Comparison of ENCODE assay signal across 13 cellular contexts in genomic region chr22:41826430-41827383, GRCh38. TPM values are rescaled to one million over a fixed set of nuclear protein-coding genes. Genes with fewer than 3 reads are reported as not detected.
DNase-seq lines count a peak whose midpoint lies in the region; TF ChIP-seq lines count a peak whose summit lies in the region.
"Had no signal": no experiment of that assay in that cellular context is flagged by ENCODE, and none has a peak within 500 bp of the region (broad histone marks: within the 10 kb centered on the region; RNA-seq: fewer than 3 reads in every experiment).

No MANE protein-coding gene starts in this region.

- H3K27me3 Mint-ChIP-seq in brain = no peaks in the 10 kb centered on the region

- no peak overlapping the region for H3K4me2 ChIP-seq in mesenchymal stem cell (ENCODE audit: low read length, poor library complexity, severe bottlenecking)

- WGBS in mesenchymal stem cell = 85% methylated on average over 11 of the region's 11 CpGs
- WGBS in spleen, 5 donors = 39 to 82% (median 67%) methylated on average over 9 to 11 of the region's 11 CpGs

- H3K4me3 ChIP-seq in mesenchymal stem cell (ENCODE audit: insufficient read depth in 1 of 2, low read depth in 1 of 2, low read length in 2 of 2) (no peak overlapping the region), spleen (no peak overlapping the region)
- H3K4me3 ChIP-seq: Peyer's patch had no signal

- DNase-seq in DMS53 (lab: John Stamatoyannopoulos, UW) (peak; percentile 8), DMS53 treated with DMSO at 0.1 percent for 48 hours (lab: John Stamatoyannopoulos, UW; ENCODE audit: unreplicated experiment) (no peak), mesenchymal stem cell (no peak), spleen (no peak), foreskin melanocyte (no peak), A172 (ENCODE audit: low spot score) (no peak), activated gamma-delta T cell (lab: John Stamatoyannopoulos, UW) (no peak)
- DNase-seq: cortex of kidney, DMS79, NCI-H2227 treated with DMSO at 0.1 percent for 48 hours, WERI-Rb-1 had no signal

- TF ChIP-seq CTCF in brain (conservative IDR thresholded peaks at IDR 0.05) (no peak), spleen (IDR thresholded peaks at IDR 0.05 in 8 of 11, conservative IDR thresholded peaks at IDR 0.05 in 3 of 11) (no peak)

- no peak overlapping the region for H2AFZ ChIP-seq in mesenchymal stem cell (ENCODE audit: low read depth, low read length)

- TF ChIP-seq POLR2A in spleen (IDR thresholded peaks at IDR 0.05) = no peak

- no peak overlapping the region for H2BK5ac ChIP-seq in mesenchymal stem cell (ENCODE audit: low read depth, low read length, poor library complexity, severe bottlenecking)

- H3K4me1 ChIP-seq in mesenchymal stem cell (ENCODE audit: control insufficient read depth, insufficient read depth, low read depth, low read length) = peaks cover 34% of the 10 kb centered on the region
- H3K4me1 ChIP-seq in spleen = peaks cover 13 to 76% (median 35%) of the 10 kb centered on the region in 6 donors

- peak overlapping the region; percentile 85 to 98 for H2BK12ac ChIP-seq in mesenchymal stem cell (ENCODE audit: low read length in 2 of 2)

- H3K27me3 ChIP-seq in mesenchymal stem cell (ENCODE audit: control insufficient read depth in 1 of 2, insufficient read depth in 1 of 2, low read length in 2 of 2) (no peaks in the 10 kb centered on the region), spleen (replicated peaks in 1 of 7) (no peaks in the 10 kb centered on the region)
- H3K27me3 ChIP-seq: Peyer's patch had no signal

- H4K8ac ChIP-seq in mesenchymal stem cell (ENCODE audit: low read length) = peak overlapping the region; percentile 83

- no peak overlapping the region for H3K23ac ChIP-seq in mesenchymal stem cell (ENCODE audit: low read length in 2 of 2)

- peak overlapping the region; percentile 43 for H2BK120ac ChIP-seq in mesenchymal stem cell (ENCODE audit: low read depth, low read length)

- no peak overlapping the region for H2AK5ac ChIP-seq in mesenchymal stem cell (ENCODE audit: low read length, severe bottlenecking)

- intact Hi-C loops in spleen (cut with DNase I; ENCODE audit: low total_unique reads) = no loop called here

- no peak overlapping the region for H3K27ac ChIP-seq in mesenchymal stem cell (ENCODE audit: low read length, poor library complexity, severe bottlenecking)
- peak overlapping the region in 7 of 8 donors; percentile 45 to 74 (median 63) for H3K27ac ChIP-seq in spleen
- H3K27ac ChIP-seq: WERI-Rb-1 had no signal

- peak overlapping the region; percentile 51 to 93 (median 83) for H3K27ac Mint-ChIP-seq in brain

- peaks cover 9% of the 10 kb centered on the region for H3K79me1 ChIP-seq in mesenchymal stem cell (replicated peaks; ENCODE audit: low read length, poor library complexity, severe bottlenecking)

- peak overlapping the region in 1 of 5 experiments; percentile 23 for H3K4me3 Mint-ChIP-seq in brain

- H3K18ac ChIP-seq in mesenchymal stem cell (ENCODE audit: low read depth in 1 of 2, low read length in 2 of 2) = peak overlapping the region; percentile 87 to 94

- peak overlapping the region; percentile 96 for H4K91ac ChIP-seq in mesenchymal stem cell (ENCODE audit: low read length)

- peaks cover 94% of the 10 kb centered on the region for H3K4me1 Mint-ChIP-seq in brain

- peaks cover 0 to 21% of the 10 kb centered on the region in 2 experiments for H3K36me3 ChIP-seq in mesenchymal stem cell (ENCODE audit: control insufficient read depth in 1 of 2, insufficient read depth in 2 of 2, low read depth in 1 of 2, low read length in 2 of 2)
- peaks cover 0 to 28% (median 3%) of the 10 kb centered on the region in 6 donors for H3K36me3 ChIP-seq in spleen
- H3K36me3 ChIP-seq: Peyer's patch had no signal

- peak overlapping the region; percentile 45 to 97 for H3K4ac ChIP-seq in mesenchymal stem cell (ENCODE audit: low read depth in 1 of 2, low read length in 2 of 2)

- no peaks in the 10 kb centered on the region for H3K9me3 ChIP-seq in mesenchymal stem cell (ENCODE audit: control insufficient read depth, low read length)
- no peaks in the 10 kb centered on the region for H3K9me3 ChIP-seq in spleen
- H3K9me3 ChIP-seq: Peyer's patch had no signal

- peak overlapping the region; percentile 75 for H2BK15ac ChIP-seq in mesenchymal stem cell (ENCODE audit: low read depth, poor library complexity, severe bottlenecking)

- H3K36me3 Mint-ChIP-seq in brain = peaks cover 12% of the 10 kb centered on the region

- peak overlapping the region in 1 of 2 experiments; percentile 86 for H3K14ac ChIP-seq in mesenchymal stem cell (ENCODE audit: low read length in 2 of 2)

- H3K9ac ChIP-seq in mesenchymal stem cell (ENCODE audit: low read length) = no peak overlapping the region

- peaks cover 0 to 11% (median 0%) of the 10 kb centered on the region in 5 experiments for H3K9me3 Mint-ChIP-seq in brain

RNA-seq across cellular contexts. Expression of gene SREBF2, which starts 6.2 kb away (rescaled TPM):
- polyA plus RNA-seq in brain (ENCODE audit: insufficient read depth, low read depth, low replicate concordance) (115 TPM), spleen (10 to 100 TPM; 19.4 to 49.4 (median 29.7) TPM)
- 98.2 TPM for polyA plus RNA-seq in mesenchymal stem cell (2013, experiment 1 of 2)
- 93.9 TPM for polyA plus RNA-seq in mesenchymal stem cell (2013, experiment 2 of 2)
- total RNA-seq in spleen = 100 to 1,000 TPM in 1 of 7 donors, 10 to 100 TPM in 6; 47.6 to 104 (median 64.0) TPM
- total RNA-seq in A172 (2014; rRNA removed; shearing (Covaris generic)) = 15.8 and 17.7 TPM in 2 replicates

RNA-seq across cellular contexts. Expression of gene CCDC134, which starts 26.2 kb away (rescaled TPM):
- polyA plus RNA-seq in brain (ENCODE audit: insufficient read depth, low read depth, low replicate concordance) = 3.7 TPM
- 4.2 TPM for polyA plus RNA-seq in mesenchymal stem cell (2013, experiment 1 of 2)
- 3.7 TPM for polyA plus RNA-seq in mesenchymal stem cell (2013, experiment 2 of 2)
- 10 to 100 TPM in 3 of 7 donors, 1 to 10 TPM in 4; 8.9 to 11.8 (median 10.0) TPM for total RNA-seq in spleen
- polyA plus RNA-seq in spleen = 1 to 10 TPM in 2 of 3 donors, under 1 TPM in 1; 0.54 to 2.4 (median 1.2) TPM
- total RNA-seq in A172 (2014; rRNA removed; shearing (Covaris generic)) = 5.7 and 6.2 TPM in 2 replicates
